Comparison of ENCODE assay signal across 1 cellular context in genomic region chr6:111573118-111573883, GRCh38.
TF ChIP-seq lines count a peak whose summit lies in the region.

No MANE protein-coding gene starts in this region.

TF ChIP-seq in endothelial cell of umbilical vein, 7 proteins besides CTCF, POLR2A, EP300 and RAD21:
- TF ChIP-seq MAX (IDR thresholded peaks at IDR 0.05; ENCODE audit: insufficient read depth, insufficient read length) (no peak), GATA2 (IDR thresholded peaks at IDR 0.05; ENCODE audit: insufficient read depth, insufficient read length, low read depth, low read length) (no peak), MYC (IDR thresholded peaks at IDR 0.05; ENCODE audit: low read depth, low read length) (no peak), FOS (IDR thresholded peaks at IDR 0.05; ENCODE audit: borderline replicate concordance, insufficient read depth, low read length) (no peak), JUN (IDR thresholded peaks at IDR 0.05; ENCODE audit: borderline replicate concordance, insufficient read depth, insufficient read length, low read depth) (no peak), POLR2AphosphoS5 (IDR thresholded peaks at IDR 0.05; ENCODE audit: insufficient read depth, low read depth, low read length) (no peak), EZH2 (IDR thresholded peaks at IDR 0.05; ENCODE audit: borderline replicate concordance, low read depth, low read length, severe bottlenecking) (no peak)
